4 cellular contexts compared by ENCODE assay signal in genomic region chr6:126927841-126928240, GRCh38.
"Had no signal": no experiment of that assay in that cellular context is flagged by ENCODE, and none has a peak within 500 bp of the region (broad histone marks: within the 10 kb centered on the region; RNA-seq: fewer than 3 reads in every experiment).

No MANE protein-coding gene starts in this region.

- H2AFZ ChIP-seq: GM23338 had no signal

- H3K4me3 ChIP-seq: GM23338 had no signal

- H3K4me2 ChIP-seq: GM23338 had no signal

- H3K27ac ChIP-seq: HL-60 had no signal

- DNase-seq: H9, HCEC 1CT had no signal
